In genomic region chr6:82196159-82196558, GRCh38 we compare ENCODE assay signal across 16 cellular contexts. TPM values are rescaled to one million over a fixed set of nuclear protein-coding genes. Genes with fewer than 3 reads are reported as not detected.
A peak's percentile ranks its signal among the peaks of the same experiment; 100 is the strongest.
DNase-seq lines count a peak whose midpoint lies in the region; ATAC-seq and FAIRE-seq lines count a peak whose summit lies in the region.
"Had no signal": no experiment of that assay in that cellular context is flagged by ENCODE, and none has a peak within 500 bp of the region (broad histone marks: within the 10 kb centered on the region; RNA-seq: fewer than 3 reads in every experiment).

No MANE protein-coding gene starts in this region.

- H3K9me3 ChIP-seq in right cardiac atrium (ENCODE audit: control insufficient read depth, low read length) (no peaks in the 10 kb centered on the region), SK-N-MC (ENCODE audit: low read depth, low read length) (no peaks in the 10 kb centered on the region)
- H3K9me3 ChIP-seq: A549 had no signal

- H3K4me1 ChIP-seq in right cardiac atrium (ENCODE audit: control insufficient read depth, insufficient read depth, low read length), result no peaks in the 10 kb centered on the region
- H3K4me1 ChIP-seq: A549 had no signal

- H3K4me3 ChIP-seq in right cardiac atrium (ENCODE audit: low read length) (no peak overlapping the region), SK-N-MC (no peak overlapping the region)
- H3K4me3 ChIP-seq: A549, GM12878, GM23248 had no signal

- no peak overlapping the region for H3K9ac ChIP-seq in SK-N-MC (ENCODE audit: insufficient read length)
- H3K9ac ChIP-seq: GM23248 had no signal

- no peak for DNase-seq in left ventricle myocardium superior
- no peak for DNase-seq in right cardiac atrium
- no peak for DNase-seq in SK-N-MC (ENCODE audit: low read depth, low spot score)
- peak; percentile 39 for DNase-seq in iris pigment epithelial cell (ENCODE audit: low read depth)
- no peak for DNase-seq in dedifferentiated amniotic fluid mesenchymal stem cell (ENCODE audit: extremely low spot score)
- no peak for DNase-seq in urothelium cell line (ENCODE audit: low spot score)
- no peak for DNase-seq in activated CD4-positive, alpha-beta T cell treated with anti-CD3 and anti-CD28 coated beads, Interleukin-2, amount 50 U/mL, for 48 hours
- DNase-seq: CD8-positive, alpha-beta T cell; COR-L47; GM23248 had no signal

- ATAC-seq in left ventricle myocardium superior (peak; percentile 52), right cardiac atrium (no peak)
- ATAC-seq: A549; CD8-positive, alpha-beta T cell; GM12878; HCT116 had no signal

- FAIRE-seq in urothelium cell line (lab: Jason Lieb, UNC), result no peak
- FAIRE-seq: A549, GM12878, GM18507, H54 had no signal

- H3K27ac ChIP-seq in right cardiac atrium (ENCODE audit: low read length) (no peak overlapping the region), SK-N-MC (0 out of 2 replicates have a peak overlapping the region, but pooled peaks have one; percentile 34)
- H3K27ac ChIP-seq: A549, GM23248, HL-60 had no signal

- H3K36me3 ChIP-seq in SK-N-MC (ENCODE audit: insufficient read depth, low read length), result peaks cover 92% of the 10 kb centered on the region

- intact Hi-C loops in left ventricle myocardium superior (cut with micrococcal nuclease), result no loop called here
- intact Hi-C loops in right cardiac atrium (cut with DNase I), result no loop called here

- no peaks in the 10 kb centered on the region for H3K27me3 ChIP-seq in right cardiac atrium (ENCODE audit: control insufficient read depth, insufficient read depth)

RNA-seq across cellular contexts. Expression of gene IBTK, which starts 51.4 kb away (rescaled TPM):
- total RNA-seq in left ventricle myocardium superior, result 30.7 TPM
- 10 to 100 TPM; 24.2 to 39.1 (median 27.0) TPM for total RNA-seq in right cardiac atrium
- polyA plus RNA-seq in right cardiac atrium, result 16.9 TPM
